Comparison of ENCODE assay signal across 8 cellular contexts in genomic region chr4:18081708-18082107, GRCh38.
"Had no signal": no experiment of that assay in that cellular context is flagged by ENCODE, and none has a peak within 500 bp of the region (broad histone marks: within the 10 kb centered on the region; RNA-seq: fewer than 3 reads in every experiment).

No MANE protein-coding gene starts in this region.

- H3K4me1 Mint-ChIP-seq: IgD-negative memory B cell had no signal

- H3K4me2 ChIP-seq: KMS-11 had no signal

- DNase-seq: IMR-90, KBM-7, KG1 had no signal

- H3K36me3 Mint-ChIP-seq: IgD-negative memory B cell had no signal

- H3K9ac ChIP-seq: KMS-11 had no signal

- FAIRE-seq: HepG2, HTR-8/SVneo had no signal

- H3K27ac Mint-ChIP-seq: IgD-negative memory B cell had no signal

- ATAC-seq: HepG2 had no signal

- H3K4me3 Mint-ChIP-seq: IgD-negative memory B cell had no signal

- H3K27ac ChIP-seq: HL-60, KMS-11 had no signal
